In the genomic region with DNA sequence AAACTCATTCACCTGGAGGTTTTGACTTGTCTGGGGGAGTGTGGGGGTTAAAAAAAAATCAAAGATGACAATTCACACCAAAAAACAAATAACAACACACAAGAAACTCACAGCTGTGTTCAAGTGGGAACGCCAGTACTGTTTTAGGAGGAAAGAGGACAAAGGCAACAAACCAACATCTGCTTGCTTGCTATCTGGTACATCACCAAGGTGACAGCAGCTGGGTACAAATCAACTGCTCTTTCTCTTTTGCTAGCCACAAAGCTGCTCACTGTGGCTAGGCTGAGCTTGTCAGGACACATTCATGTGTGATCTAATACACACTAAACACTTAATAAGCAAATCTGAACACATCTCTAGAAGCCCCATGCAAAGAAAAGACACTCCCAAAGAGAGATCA, we compare ENCODE assay signal across 8 cellular contexts.
DNase-seq lines count a peak whose midpoint lies in the region; ATAC-seq and TF ChIP-seq lines count a peak whose summit lies in the region.

No MANE protein-coding gene starts in this region.

- H3K27me3 ChIP-seq in KMS-11 (ENCODE audit: insufficient read depth, low read depth) (no peaks in the 10 kb centered on the region), prostate gland (replicated peaks; ENCODE audit: insufficient read depth) (no peaks in the 10 kb centered on the region)

- WGBS in prostate gland = 53% methylated on average over 1 of the region's 1 CpG

- H4K20me1 ChIP-seq in KMS-11 (ENCODE audit: insufficient read depth) = no peaks in the 10 kb centered on the region

- H3K36me3 ChIP-seq in KMS-11 (ENCODE audit: insufficient read depth) (no peaks in the 10 kb centered on the region), prostate gland (no peaks in the 10 kb centered on the region)

- ATAC-seq in GM21786 (IDR thresholded peaks at IDR 0.05; ENCODE audit: unreplicated experiment) = peak; percentile 77

- DNase-seq in NK-92 treated with Interleukin-12 subunit alpha and Interleukin-12 subunit beta, amount 100 ng/mL, for 24 hours (lab: John Stamatoyannopoulos, UW) = peak; percentile 26
- DNase-seq in NK-92 (lab: John Stamatoyannopoulos, UW; ENCODE audit: unreplicated experiment) (no peak), cerebellar nuclear complex (lab: John Stamatoyannopoulos, UW) (no peak), posterior cingulate gyrus (no peak), prostate gland (ENCODE audit: low spot score) (no peak)

- H3K27ac ChIP-seq in KMS-11 (peak overlapping the region; percentile 93), skin epidermis (peak overlapping the region in 14 of 21 experiments; percentile 3 to 87 (median 42)), prostate gland (no peak overlapping the region)

- H3K9ac ChIP-seq in KMS-11 = peak overlapping the region; percentile 73

- no peak for TF ChIP-seq CTCF in KMS-11 (conservative IDR thresholded peaks at IDR 0.05; ENCODE audit: low read depth, low read length)
- no peak for TF ChIP-seq CTCF in prostate gland (IDR thresholded peaks at IDR 0.05)

- no peaks in the 10 kb centered on the region for H3K9me3 ChIP-seq in prostate gland

- H3K4me1 ChIP-seq in KMS-11 (ENCODE audit: low read depth, poor library complexity, severe bottlenecking) (peaks cover 67% of the 10 kb centered on the region), prostate gland (replicated peaks) (no peaks in the 10 kb centered on the region)

- no peak for TF ChIP-seq POLR2A in prostate gland (IDR thresholded peaks at IDR 0.05)

- H2AFZ ChIP-seq in KMS-11 (ENCODE audit: low read depth) = peak overlapping the region; percentile 43; the same call in 1 of the 2 replicates

- intact Hi-C loops in posterior cingulate gyrus (cut with DNase I) (no loop called here), prostate gland (cut with DNase I) (no loop called here)

- no peaks in the 10 kb centered on the region for H3K79me2 ChIP-seq in KMS-11 (ENCODE audit: insufficient read depth, low read depth)

- H3K4me2 ChIP-seq in KMS-11 = peak overlapping the region; percentile 80

- H3K4me3 ChIP-seq in KMS-11 (IDR thresholded peaks at IDR 0.05; ENCODE audit: insufficient read depth, low read depth, low read length) (no peak overlapping the region), skin epidermis (no peak overlapping the region), prostate gland (no peak overlapping the region)

Comparison
In these comparisons a context has a peak if more than half of its experiments do, and no peak if none do; other contexts are left out.
1. H3K27ac ChIP-seq: peak in KMS-11 (single experiment) and skin epidermis (14 of 21); none in prostate gland (0 of 2).